Comparison of ENCODE assay signal across 21 cellular contexts in genomic region chr10:61877882-61878281, GRCh38.
"Had no signal": no experiment of that assay in that cellular context is flagged by ENCODE, and none has a peak within 500 bp of the region (broad histone marks: within the 10 kb centered on the region; RNA-seq: fewer than 3 reads in every experiment).

No MANE protein-coding gene starts in this region.

- H3K9me3 Mint-ChIP-seq: activated naive CD4-positive, alpha-beta T cell treated with anti-CD3 and anti-CD28 coated beads for 36 hours; activated T-cell treated with anti-CD3 and anti-CD28 coated beads, Interleukin-2, amount 50 U/mL, for 4 hours; T-helper 1 cell treated with Interleukin-12 subunit alpha and Interleukin-12 subunit beta and Interleukin-4 antibody, amounts not matched to agents 30 μg/mL and 1 μg/mL, for 36 hours; WTC11 had no signal

- DNase-seq: activated CD4-positive, alpha-beta T cell treated with anti-CD3 and anti-CD28 coated beads for 1 hour; activated CD4-positive, alpha-beta T cell treated with anti-CD3 and anti-CD28 coated beads, Interleukin-2, amount 10 ng/mL, durations not matched to agents 24 days and 14 days; activated CD4-positive, alpha-beta T cell treated with anti-CD3 and anti-CD28 coated beads, Interleukin-2, amount 50 U/mL, for 48 hours; activated CD8-positive, alpha-beta memory T cell treated with anti-CD3 and anti-CD28 coated beads, Interleukin-2, amount 10 ng/mL, durations not matched to agents 7 days and 5 days; activated effector memory CD4-positive, alpha-beta T cell treated with anti-CD3 and anti-CD28 coated beads, Interleukin-2, amount 50 U/mL, for 16 hours; activated naive CD4-positive, alpha-beta T cell treated with anti-CD3 and anti-CD28 coated beads for 36 hours; activated T-cell treated with anti-CD3 and anti-CD28 coated beads, Interleukin-2, amount 50 U/mL, for 4 hours; brain microvascular endothelial cell; Kasumi-1; KBM-7; NCI-H146; NCI-H187 treated with DMSO at 0.1 percent for 48 hours; NCI-H2081 treated with DMSO at 0.1 percent for 48 hours; NCI-H446; NCI-H524; SHP77; T-helper 9 cell had no signal

- H3K4me3 Mint-ChIP-seq: activated CD4-positive, alpha-beta T cell treated with anti-CD3 and anti-CD28 coated beads, Interleukin-2, amount 10 ng/mL, durations not matched to agents 24 days and 14 days; activated CD8-positive, alpha-beta memory T cell treated with anti-CD3 and anti-CD28 coated beads, Interleukin-2, amount 10 ng/mL, durations not matched to agents 7 days and 5 days; activated naive CD4-positive, alpha-beta T cell treated with anti-CD3 and anti-CD28 coated beads for 36 hours; activated naive CD8-positive, alpha-beta T cell; activated T-cell treated with anti-CD3 and anti-CD28 coated beads, Interleukin-2, amount 50 U/mL, for 4 hours; T-helper 1 cell treated with Interleukin-12 subunit alpha and Interleukin-12 subunit beta and Interleukin-4 antibody, amounts not matched to agents 30 μg/mL and 1 μg/mL, for 36 hours; WTC11 had no signal

- H3K27me3 Mint-ChIP-seq: activated CD8-positive, alpha-beta memory T cell treated with anti-CD3 and anti-CD28 coated beads, Interleukin-2, amount 10 ng/mL, durations not matched to agents 7 days and 5 days; activated naive CD8-positive, alpha-beta T cell had no signal

- ATAC-seq: activated CD8-positive, alpha-beta memory T cell treated with anti-CD3 and anti-CD28 coated beads, Interleukin-2, amount 10 ng/mL, durations not matched to agents 7 days and 5 days; activated T-cell treated with anti-CD3 and anti-CD28 coated beads, Interleukin-2, amount 50 U/mL, for 4 hours; WTC11 had no signal

- H3K27ac ChIP-seq: brain microvascular endothelial cell, cardiac muscle cell had no signal

- H3K4me1 Mint-ChIP-seq: WTC11 had no signal

- H3K27me3 ChIP-seq: brain microvascular endothelial cell, cardiac muscle cell had no signal

- H3K27ac Mint-ChIP-seq: activated CD4-positive, alpha-beta T cell treated with anti-CD3 and anti-CD28 coated beads, Interleukin-2, amount 10 ng/mL, durations not matched to agents 24 days and 14 days; activated CD8-positive, alpha-beta memory T cell treated with anti-CD3 and anti-CD28 coated beads, Interleukin-2, amount 10 ng/mL, durations not matched to agents 7 days and 5 days; activated naive CD4-positive, alpha-beta T cell treated with anti-CD3 and anti-CD28 coated beads for 36 hours; activated naive CD8-positive, alpha-beta T cell; T-helper 1 cell treated with Interleukin-12 subunit alpha and Interleukin-12 subunit beta and Interleukin-4 antibody, amounts not matched to agents 30 μg/mL and 1 μg/mL, for 36 hours; WTC11 had no signal

- H3K36me3 Mint-ChIP-seq: activated CD8-positive, alpha-beta memory T cell treated with anti-CD3 and anti-CD28 coated beads, Interleukin-2, amount 10 ng/mL, durations not matched to agents 7 days and 5 days; activated naive CD8-positive, alpha-beta T cell; WTC11 had no signal

- H3K36me3 ChIP-seq: brain microvascular endothelial cell, cardiac muscle cell had no signal

- H3K4me3 ChIP-seq: cardiac muscle cell had no signal
